21 cellular contexts compared by ENCODE assay signal in genomic region chr3:158101330-158102218, GRCh38. TPM values are rescaled to one million over a fixed set of nuclear protein-coding genes. Genes with fewer than 3 reads are reported as not detected.
"Had no signal": no experiment of that assay in that cellular context is flagged by ENCODE, and none has a peak within 500 bp of the region (broad histone marks: within the 10 kb centered on the region; RNA-seq: fewer than 3 reads in every experiment).

No MANE protein-coding gene starts in this region.

- DNase-seq: activated CD4-positive, alpha-beta T cell treated with anti-CD3 and anti-CD28 coated beads, Interleukin-2, amount 50 U/mL, for 4 hours; activated CD4-positive, CD25-positive, alpha-beta regulatory T cell treated with anti-CD3 and anti-CD28 coated beads, Interleukin-2, amount 50 U/mL, for 72 hours; amygdala; dermis blood vessel endothelial cell; effector memory CD8-positive, alpha-beta T cell; head of caudate nucleus; immature natural killer cell; kidney glomerular epithelial cell; naive B cell; ovary; sigmoid colon; stimulated activated CD4-positive, alpha-beta T cell treated with anti-CD3 and anti-CD28 coated beads, Interleukin-4, amount 100 ng/mL, for 4 hours had no signal

- H3K27ac Mint-ChIP-seq: activated T-helper 1 cell treated with anti-CD3 and anti-CD28 coated beads, Interleukin-12 subunit alpha, Interleukin-12 subunit beta, Interleukin-2, Interleukin-4 antibody, amounts not matched to agents 30 ng/mL and 10 ng/mL and 1 ng/mL, durations not matched to agents 14 hours and 24 hours and 36 hours; effector memory CD8-positive, alpha-beta T cell; stimulated activated memory B cell treated with anti-CD40 and anti-IgM and Interleukin-4, amounts not matched to agents 10 μg/mL and 1 μg/mL and 100 μg/mL, for 72 hours had no signal

- H3K4me3 ChIP-seq: ovary, sigmoid colon, thoracic aorta had no signal

- ATAC-seq: effector memory CD8-positive, alpha-beta T cell; stimulated activated memory B cell treated with anti-CD40 and anti-IgM and Interleukin-4, amounts not matched to agents 10 μg/mL and 1 μg/mL and 100 μg/mL, for 72 hours had no signal

- H3K9me3 Mint-ChIP-seq: activated T-helper 1 cell treated with anti-CD3 and anti-CD28 coated beads, Interleukin-12 subunit alpha, Interleukin-12 subunit beta, Interleukin-2, Interleukin-4 antibody, amounts not matched to agents 30 ng/mL and 10 ng/mL and 1 ng/mL, durations not matched to agents 14 hours and 24 hours and 36 hours; effector memory CD8-positive, alpha-beta T cell had no signal

- H3K4me3 Mint-ChIP-seq: activated naive CD8-positive, alpha-beta T cell treated with anti-CD3 and anti-CD28 coated beads, Interleukin-2, amount 10 ng/mL, durations not matched to agents 7 days and 5 days; activated T-helper 1 cell treated with anti-CD3 and anti-CD28 coated beads, Interleukin-12 subunit alpha, Interleukin-12 subunit beta, Interleukin-2, Interleukin-4 antibody, amounts not matched to agents 30 ng/mL and 10 ng/mL and 1 ng/mL, durations not matched to agents 14 hours and 24 hours and 36 hours; memory B cell; stimulated activated memory B cell treated with anti-CD40 and anti-IgM and Interleukin-4, amounts not matched to agents 10 μg/mL and 1 μg/mL and 100 μg/mL, for 72 hours had no signal

RNA-seq across cellular contexts. Expression of gene SHOX2, which starts 4.6 kb away (rescaled TPM):
- total RNA-seq: activated naive CD8-positive, alpha-beta T cell treated with anti-CD3 and anti-CD28 coated beads, Interleukin-2, amount 10 ng/mL, durations not matched to agents 7 days and 5 days; activated T-helper 1 cell treated with anti-CD3 and anti-CD28 coated beads, Interleukin-12 subunit alpha, Interleukin-12 subunit beta, Interleukin-2, Interleukin-4 antibody, amounts not matched to agents 30 ng/mL and 10 ng/mL and 1 ng/mL, durations not matched to agents 14 hours and 24 hours and 36 hours; dermis blood vessel endothelial cell; frontal cortex; liver; mononuclear cell; T-helper 1 cell treated with Interleukin-12 subunit alpha and Interleukin-12 subunit beta and Interleukin-4 antibody, amounts not matched to agents 30 ng/mL and 1 ng/mL, for 36 hours had no signal
